In genomic region chr12:82015623-82016347, GRCh38 we compare ENCODE assay signal across 18 cellular contexts.
DNase-seq lines count a peak whose midpoint lies in the region; ATAC-seq and TF ChIP-seq lines count a peak whose summit lies in the region.
"Had no signal": no experiment of that assay in that cellular context is flagged by ENCODE, and none has a peak within 500 bp of the region (broad histone marks: within the 10 kb centered on the region; RNA-seq: fewer than 3 reads in every experiment).

No MANE protein-coding gene starts in this region.

- H3K27me3 Mint-ChIP-seq in activated T-cell treated with anti-CD3 and anti-CD28 coated beads, Interleukin-2, amount 50 U/mL, for 72 hours (ENCODE audit: low read depth), result no peaks in the 10 kb centered on the region

- no peak overlapping the region for H3K4me3 Mint-ChIP-seq in activated T-cell treated with anti-CD3 and anti-CD28 coated beads, Interleukin-2, amount 50 U/mL, for 72 hours
- H3K4me3 Mint-ChIP-seq: endodermal cell; GM23338; T-helper 1 cell treated with Interleukin-12 subunit alpha and Interleukin-12 subunit beta and Interleukin-4 antibody, amounts not matched to agents 30 μg/mL and 1 μg/mL, for 36 hours had no signal

- H3K4me1 Mint-ChIP-seq in activated T-cell treated with anti-CD3 and anti-CD28 coated beads, Interleukin-2, amount 50 U/mL, for 72 hours (ENCODE audit: low read depth), result no peaks in the 10 kb centered on the region
- H3K4me1 Mint-ChIP-seq: endodermal cell, GM23338 had no signal

- no peak for TF ChIP-seq CTCF in esophagus squamous epithelium (IDR thresholded peaks at IDR 0.05)

- H3K9me3 ChIP-seq in esophagus squamous epithelium, result peaks cover 0 to 16% (median 0%) of the 10 kb centered on the region in 3 donors
- H3K9me3 ChIP-seq: lower lobe of right lung, tibial artery had no signal

- 53 to 83% methylated on average over 1 of the region's 1 CpG for WGBS in esophagus squamous epithelium, 2 donors

- intact Hi-C loops in esophagus squamous epithelium (cut with DNase I), result no loop called here

- H3K27ac Mint-ChIP-seq in activated T-cell treated with anti-CD3 and anti-CD28 coated beads, Interleukin-2, amount 50 U/mL, for 72 hours, result no peak overlapping the region
- H3K27ac Mint-ChIP-seq: endodermal cell; GM23338; T-helper 1 cell treated with Interleukin-12 subunit alpha and Interleukin-12 subunit beta and Interleukin-4 antibody, amounts not matched to agents 30 μg/mL and 1 μg/mL, for 36 hours had no signal

- peaks cover 0 to 6% of the 10 kb centered on the region in 2 donors for H3K36me3 Mint-ChIP-seq in activated T-cell treated with anti-CD3 and anti-CD28 coated beads, Interleukin-2, amount 50 U/mL, for 72 hours (ENCODE audit: insufficient read depth in 2 of 2)

- no peak overlapping the region for H3K27ac ChIP-seq in esophagus squamous epithelium
- H3K27ac ChIP-seq: 22Rv1, brain microvascular endothelial cell, lower lobe of right lung, spleen, tibial artery had no signal

- no peaks in the 10 kb centered on the region for H3K27me3 ChIP-seq in esophagus squamous epithelium
- H3K27me3 ChIP-seq: brain microvascular endothelial cell, spleen, tibial artery had no signal

- no peaks in the 10 kb centered on the region for H3K4me1 ChIP-seq in esophagus squamous epithelium
- H3K4me1 ChIP-seq: lower lobe of right lung, spleen, tibial artery had no signal

- H3K36me3 ChIP-seq in esophagus squamous epithelium, result no peaks in the 10 kb centered on the region
- H3K36me3 ChIP-seq: brain microvascular endothelial cell, lower lobe of right lung, spleen, tibial artery had no signal

- peak; percentile 66 to 67 for ATAC-seq in activated T-cell treated with anti-CD3 and anti-CD28 coated beads, Interleukin-2, amount 50 U/mL, for 72 hours (replicated peaks in 1 of 2)
- ATAC-seq in HG02852 (IDR thresholded peaks at IDR 0.05; ENCODE audit: unreplicated experiment) (peak; percentile 66), HG03521 (IDR thresholded peaks at IDR 0.05; ENCODE audit: unreplicated experiment) (peak; percentile 82), HG03039 (IDR thresholded peaks at IDR 0.05; ENCODE audit: unreplicated experiment) (no peak)
- ATAC-seq: GM23338, lower lobe of right lung had no signal

- no peak for TF ChIP-seq POLR2A in esophagus squamous epithelium (IDR thresholded peaks at IDR 0.05)

- DNase-seq in activated T-cell treated with anti-CD3 and anti-CD28 coated beads, Interleukin-2, amount 50 U/mL, for 72 hours, result no peak
- DNase-seq in activated T-cell treated with anti-CD3 and anti-CD28 coated beads for 4 hours (no peak), esophagus squamous epithelium (lab: John Stamatoyannopoulos, UW) (no peak), hypothalamus (lab: John Stamatoyannopoulos, UW) (no peak), GM19238 (ENCODE audit: insufficient read length, low spot score) (no peak)
- DNase-seq: activated gamma-delta T cell, brain microvascular endothelial cell, endodermal cell, lower lobe of right lung, NCI-H345, spleen, tibial artery had no signal

- no peak overlapping the region for H3K4me3 ChIP-seq in esophagus squamous epithelium
- H3K4me3 ChIP-seq: GM23338, lower lobe of right lung, spleen, tibial artery had no signal

- peaks cover 4 to 5% of the 10 kb centered on the region in 2 donors for H3K9me3 Mint-ChIP-seq in activated T-cell treated with anti-CD3 and anti-CD28 coated beads, Interleukin-2, amount 50 U/mL, for 72 hours
- H3K9me3 Mint-ChIP-seq: T-helper 1 cell treated with Interleukin-12 subunit alpha and Interleukin-12 subunit beta and Interleukin-4 antibody, amounts not matched to agents 30 μg/mL and 1 μg/mL, for 36 hours had no signal
